ENCODE assay signal across 9 cellular contexts in the genomic region with DNA sequence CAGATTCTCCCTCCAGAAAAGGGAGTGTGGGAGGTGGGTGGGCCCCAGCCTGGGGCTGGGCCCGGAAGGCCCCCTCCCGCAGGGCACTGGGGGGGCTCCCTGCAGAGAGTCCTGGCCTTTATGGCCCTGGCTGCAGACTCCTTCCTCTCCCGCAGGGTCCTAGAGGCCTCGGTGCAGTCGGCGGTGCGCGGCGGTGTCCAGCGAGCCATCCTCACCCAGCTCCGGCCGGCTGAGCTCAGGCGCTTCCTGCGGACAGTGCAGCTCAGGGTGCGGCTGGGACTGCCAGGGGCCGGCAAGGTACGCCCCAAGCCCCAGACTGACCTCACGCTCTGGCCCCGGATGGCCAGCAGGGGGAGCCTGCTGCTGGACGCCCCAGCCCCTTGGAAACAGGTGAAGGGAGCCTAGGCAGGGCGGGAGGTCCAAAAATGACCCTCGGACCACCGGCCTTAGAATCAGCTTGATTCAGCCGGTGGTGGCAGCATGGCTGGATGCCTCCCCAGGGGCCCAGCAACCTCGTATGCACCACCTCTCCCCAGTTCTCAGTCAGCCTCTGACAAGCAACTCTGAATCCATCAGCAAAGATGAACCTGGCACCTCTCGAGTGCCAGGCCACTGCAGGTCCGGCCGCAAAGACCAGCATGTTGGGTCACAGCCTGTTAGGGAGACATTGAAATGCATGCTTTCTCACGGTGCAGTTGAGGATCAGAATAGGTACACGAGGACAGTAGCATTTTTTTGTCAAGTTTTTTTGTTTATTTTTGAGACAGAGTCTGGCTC. TPM values are rescaled to one million over a fixed set of nuclear protein-coding genes. Genes with fewer than 3 reads are reported as not detected.
A peak's percentile ranks its signal among the peaks of the same experiment; 100 is the strongest.
DNase-seq lines count a peak whose midpoint lies in the region; ATAC-seq, FAIRE-seq and TF ChIP-seq lines count a peak whose summit lies in the region.
"Had no signal": no experiment of that assay in that cellular context is flagged by ENCODE, and none has a peak within 500 bp of the region (broad histone marks: within the 10 kb centered on the region; RNA-seq: fewer than 3 reads in every experiment).

No MANE protein-coding gene starts in this region.

- peak; percentile 63 for DNase-seq in DMS 273 (lab: John Stamatoyannopoulos, UW; ENCODE audit: unreplicated experiment)
- DNase-seq in DMS 273 treated with DMSO at 0.1 percent for 48 hours (lab: John Stamatoyannopoulos, UW), result no peak
- peak; percentile 33 for DNase-seq in activated CD4-positive, alpha-beta T cell treated with anti-CD3 and anti-CD28 coated beads, Interleukin-2, amount 10 ng/mL, durations not matched to agents 7 days and 5 days
- DNase-seq in endothelial cell (ENCODE audit: low spot score), result peak; percentile 72
- DNase-seq in mesothelial cell of epicardium (ENCODE audit: low spot score in 2 of 2, unreplicated experiment in 2 of 2), result peak in 1 of 2 experiments; percentile 55
- peak; percentile 39 to 48 for DNase-seq in stimulated activated naive CD8-positive, alpha-beta T cell treated with anti-CD3 and anti-CD28 coated beads, Interleukin-15, amount 100 ng/mL, for 72 hours
- no peak for DNase-seq in H54 (ENCODE audit: insufficient read length, low spot score)

- no peak overlapping the region for H3K27ac Mint-ChIP-seq in activated CD4-positive, alpha-beta T cell treated with anti-CD3 and anti-CD28 coated beads, Interleukin-2, amount 10 ng/mL, durations not matched to agents 7 days and 5 days
- H3K27ac Mint-ChIP-seq in endothelial cell (ENCODE audit: unreplicated experiment), result no peak overlapping the region
- no peak overlapping the region for H3K27ac Mint-ChIP-seq in mesothelial cell of epicardium
- H3K27ac Mint-ChIP-seq in stimulated activated naive CD8-positive, alpha-beta T cell treated with anti-CD3 and anti-CD28 coated beads, Interleukin-15, amount 100 ng/mL, for 72 hours, result peak overlapping the region in 1 of 2 donors; percentile 20

- no peaks in the 10 kb centered on the region for H3K27me3 Mint-ChIP-seq in activated CD4-positive, alpha-beta T cell treated with anti-CD3 and anti-CD28 coated beads, Interleukin-2, amount 10 ng/mL, durations not matched to agents 7 days and 5 days
- H3K27me3 Mint-ChIP-seq in endothelial cell (ENCODE audit: unreplicated experiment) (peaks cover 3% of the 10 kb centered on the region), mesothelial cell of epicardium (ENCODE audit: low read depth) (no peaks in the 10 kb centered on the region)
- H3K27me3 Mint-ChIP-seq in stimulated activated naive CD8-positive, alpha-beta T cell treated with anti-CD3 and anti-CD28 coated beads, Interleukin-15, amount 100 ng/mL, for 72 hours, result no peaks in the 10 kb centered on the region

- CTCF ChIA-PET in activated CD4-positive, alpha-beta T cell treated with anti-CD3 and anti-CD28 coated beads, Interleukin-2, amount 10 ng/mL, durations not matched to agents 7 days and 5 days (lab: Charles Lee), result interaction anchor here (0.6 to 4.3 kb wide), 5 partner anchors 8 to 317 kb away, joined by 3 to 13 read pairs (median 3); no protein-coding TSS in a partner anchor

- TF ChIP-seq RAD21 in Ishikawa (IDR thresholded peaks at IDR 0.05; ENCODE audit: low read depth), result peak; percentile 61

- H3K36me3 Mint-ChIP-seq in activated CD4-positive, alpha-beta T cell treated with anti-CD3 and anti-CD28 coated beads, Interleukin-2, amount 10 ng/mL, durations not matched to agents 7 days and 5 days (ENCODE audit: low read depth), result no peaks in the 10 kb centered on the region
- H3K36me3 Mint-ChIP-seq in endothelial cell (ENCODE audit: low read depth, unreplicated experiment), result no peaks in the 10 kb centered on the region
- no peaks in the 10 kb centered on the region for H3K36me3 Mint-ChIP-seq in mesothelial cell of epicardium

- H3K4me1 Mint-ChIP-seq in activated CD4-positive, alpha-beta T cell treated with anti-CD3 and anti-CD28 coated beads, Interleukin-2, amount 10 ng/mL, durations not matched to agents 7 days and 5 days, result peaks cover 2% of the 10 kb centered on the region
- no peaks in the 10 kb centered on the region for H3K4me1 Mint-ChIP-seq in endothelial cell (ENCODE audit: unreplicated experiment)
- H3K4me1 Mint-ChIP-seq in mesothelial cell of epicardium, result peaks cover 17% of the 10 kb centered on the region
- peaks cover 19% of the 10 kb centered on the region for H3K4me1 Mint-ChIP-seq in stimulated activated naive CD8-positive, alpha-beta T cell treated with anti-CD3 and anti-CD28 coated beads, Interleukin-15, amount 100 ng/mL, for 72 hours

- H3K4me3 Mint-ChIP-seq in activated CD4-positive, alpha-beta T cell treated with anti-CD3 and anti-CD28 coated beads, Interleukin-2, amount 10 ng/mL, durations not matched to agents 7 days and 5 days, result no peak overlapping the region
- H3K4me3 Mint-ChIP-seq in endothelial cell (ENCODE audit: unreplicated experiment) (no peak overlapping the region), mesothelial cell of epicardium (peak overlapping the region; percentile 58)
- H3K4me3 Mint-ChIP-seq in stimulated activated naive CD8-positive, alpha-beta T cell treated with anti-CD3 and anti-CD28 coated beads, Interleukin-15, amount 100 ng/mL, for 72 hours, result peak overlapping the region; percentile 42 to 67

- TF ChIP-seq POLR2A in H54 (IDR thresholded peaks at IDR 0.05; ENCODE audit: low read depth, low read length), result no peak

- peak; percentile 78 for ATAC-seq in stimulated activated naive CD8-positive, alpha-beta T cell treated with anti-CD3 and anti-CD28 coated beads, Interleukin-15, amount 100 ng/mL, for 72 hours

- no peaks in the 10 kb centered on the region for H3K9me3 Mint-ChIP-seq in activated CD4-positive, alpha-beta T cell treated with anti-CD3 and anti-CD28 coated beads, Interleukin-2, amount 10 ng/mL, durations not matched to agents 7 days and 5 days
- H3K9me3 Mint-ChIP-seq in endothelial cell (ENCODE audit: unreplicated experiment), result no peaks in the 10 kb centered on the region
- H3K9me3 Mint-ChIP-seq in mesothelial cell of epicardium, result no peaks in the 10 kb centered on the region
- no peaks in the 10 kb centered on the region for H3K9me3 Mint-ChIP-seq in stimulated activated naive CD8-positive, alpha-beta T cell treated with anti-CD3 and anti-CD28 coated beads, Interleukin-15, amount 100 ng/mL, for 72 hours

- TF ChIP-seq CTCF in endothelial cell (IDR thresholded peaks at IDR 0.05; ENCODE audit: unreplicated experiment) (peak; percentile 85), mesothelial cell of epicardium (IDR thresholded peaks at IDR 0.05; ENCODE audit: unreplicated experiment) (peak; percentile 83)

- peak; percentile 23; the same call in 1 of the 2 replicates for TF ChIP-seq EP300 in Ishikawa (IDR thresholded peaks at IDR 0.05; ENCODE audit: borderline replicate concordance)

- no peak for FAIRE-seq in H54 (lab: Jason Lieb, UNC)
- FAIRE-seq: A204.1 had no signal

- POLR2A ChIA-PET in activated CD4-positive, alpha-beta T cell treated with anti-CD3 and anti-CD28 coated beads, Interleukin-2, amount 10 ng/mL, durations not matched to agents 7 days and 5 days (lab: Charles Lee), result no interaction called here

TF ChIP-seq in Ishikawa, 13 proteins besides CTCF, POLR2A, EP300 and RAD21 (continues in another document):
- TF ChIP-seq TAF1 (IDR thresholded peaks at IDR 0.05; ENCODE audit: low read depth) (no peak; the same call in 1 of the 2 replicates), TCF12 (IDR thresholded peaks at IDR 0.05; ENCODE audit: low read depth) (no peak), EGR1 (IDR thresholded peaks at IDR 0.05) (no peak), ZBTB7A (IDR thresholded peaks at IDR 0.05; ENCODE audit: low read depth) (peak; percentile 62; the same call in 1 of the 2 replicates)
- TF ChIP-seq, protein P1, sequence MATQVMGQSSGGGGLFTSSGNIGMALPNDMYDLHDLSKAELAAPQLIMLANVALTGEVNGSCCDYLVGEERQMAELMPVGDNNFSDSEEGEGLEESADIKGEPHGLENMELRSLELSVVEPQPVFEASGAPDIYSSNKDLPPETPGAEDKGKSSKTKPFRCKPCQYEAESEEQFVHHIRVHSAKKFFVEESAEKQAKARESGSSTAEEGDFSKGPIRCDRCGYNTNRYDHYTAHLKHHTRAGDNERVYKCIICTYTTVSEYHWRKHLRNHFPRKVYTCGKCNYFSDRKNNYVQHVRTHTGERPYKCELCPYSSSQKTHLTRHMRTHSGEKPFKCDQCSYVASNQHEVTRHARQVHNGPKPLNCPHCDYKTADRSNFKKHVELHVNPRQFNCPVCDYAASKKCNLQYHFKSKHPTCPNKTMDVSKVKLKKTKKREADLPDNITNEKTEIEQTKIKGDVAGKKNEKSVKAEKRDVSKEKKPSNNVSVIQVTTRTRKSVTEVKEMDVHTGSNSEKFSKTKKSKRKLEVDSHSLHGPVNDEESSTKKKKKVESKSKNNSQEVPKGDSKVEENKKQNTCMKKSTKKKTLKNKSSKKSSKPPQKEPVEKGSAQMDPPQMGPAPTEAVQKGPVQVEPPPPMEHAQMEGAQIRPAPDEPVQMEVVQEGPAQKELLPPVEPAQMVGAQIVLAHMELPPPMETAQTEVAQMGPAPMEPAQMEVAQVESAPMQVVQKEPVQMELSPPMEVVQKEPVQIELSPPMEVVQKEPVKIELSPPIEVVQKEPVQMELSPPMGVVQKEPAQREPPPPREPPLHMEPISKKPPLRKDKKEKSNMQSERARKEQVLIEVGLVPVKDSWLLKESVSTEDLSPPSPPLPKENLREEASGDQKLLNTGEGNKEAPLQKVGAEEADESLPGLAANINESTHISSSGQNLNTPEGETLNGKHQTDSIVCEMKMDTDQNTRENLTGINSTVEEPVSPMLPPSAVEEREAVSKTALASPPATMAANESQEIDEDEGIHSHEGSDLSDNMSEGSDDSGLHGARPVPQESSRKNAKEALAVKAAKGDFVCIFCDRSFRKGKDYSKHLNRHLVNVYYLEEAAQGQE (IDR thresholded peaks at IDR 0.05; ENCODE audit: low read depth), result no peak

RNA-seq across cellular contexts. Expression of a gene that starts 20.6 kb away (rescaled TPM):
- 10 to 100 TPM; 23.8 to 29.0 TPM for total RNA-seq in activated CD4-positive, alpha-beta T cell treated with anti-CD3 and anti-CD28 coated beads, Interleukin-2, amount 10 ng/mL, durations not matched to agents 7 days and 5 days
- total RNA-seq in endothelial cell (ENCODE audit: unreplicated experiment) (27.2 TPM), mesothelial cell of epicardium (37.7 to 39.6 TPM (median 39.2 TPM) in 3 replicates)

RNA-seq across cellular contexts. Expression of a gene that starts 20.8 kb away (rescaled TPM):
- total RNA-seq in activated CD4-positive, alpha-beta T cell treated with anti-CD3 and anti-CD28 coated beads, Interleukin-2, amount 10 ng/mL, durations not matched to agents 7 days and 5 days, result 10 to 100 TPM; 13.2 to 15.7 TPM
- 42.9 TPM for total RNA-seq in endothelial cell (ENCODE audit: unreplicated experiment)
- 28.1 to 30.3 TPM (median 29.1 TPM) in 3 replicates for total RNA-seq in mesothelial cell of epicardium

RNA-seq across cellular contexts. Expression of a gene that starts 23.2 kb away (rescaled TPM):
- not detected for total RNA-seq in activated CD4-positive, alpha-beta T cell treated with anti-CD3 and anti-CD28 coated beads, Interleukin-2, amount 10 ng/mL, durations not matched to agents 7 days and 5 days
- total RNA-seq in endothelial cell (ENCODE audit: unreplicated experiment), result 0.44 TPM
- 0.18 to 0.20 TPM in 2 of 3 replicates, not detected in the other for total RNA-seq in mesothelial cell of epicardium

RNA-seq across cellular contexts. Expression of a gene that starts 49.2 kb away (rescaled TPM):
- 10 to 100 TPM; 41.3 to 42.7 TPM for total RNA-seq in activated CD4-positive, alpha-beta T cell treated with anti-CD3 and anti-CD28 coated beads, Interleukin-2, amount 10 ng/mL, durations not matched to agents 7 days and 5 days
- total RNA-seq in endothelial cell (ENCODE audit: unreplicated experiment) (25.1 TPM), mesothelial cell of epicardium (25.8 to 29.4 TPM (median 29.0 TPM) in 3 replicates)

Comparison
In these comparisons a context has a peak if more than half of its experiments do, and no peak if none do; other contexts are left out.
1. DNase-seq: peak in DMS 273 (single experiment), activated CD4-positive, alpha-beta T cell treated with anti-CD3 and anti-CD28 coated beads, Interleukin-2, amount 10 ng/mL, durations not matched to agents 7 days and 5 days (single experiment), endothelial cell (single experiment) and stimulated activated naive CD8-positive, alpha-beta T cell treated with anti-CD3 and anti-CD28 coated beads, Interleukin-15, amount 100 ng/mL, for 72 hours (2 of 2); none in DMS 273 treated with DMSO at 0.1 percent for 48 hours (single experiment) and H54 (single experiment).
2. H3K4me3 Mint-ChIP-seq: peak in mesothelial cell of epicardium (single experiment) and stimulated activated naive CD8-positive, alpha-beta T cell treated with anti-CD3 and anti-CD28 coated beads, Interleukin-15, amount 100 ng/mL, for 72 hours (2 of 2); none in activated CD4-positive, alpha-beta T cell treated with anti-CD3 and anti-CD28 coated beads, Interleukin-2, amount 10 ng/mL, durations not matched to agents 7 days and 5 days (single experiment) and endothelial cell (single experiment).